ENCODE assay signal across 8 cellular contexts in the genomic region with DNA sequence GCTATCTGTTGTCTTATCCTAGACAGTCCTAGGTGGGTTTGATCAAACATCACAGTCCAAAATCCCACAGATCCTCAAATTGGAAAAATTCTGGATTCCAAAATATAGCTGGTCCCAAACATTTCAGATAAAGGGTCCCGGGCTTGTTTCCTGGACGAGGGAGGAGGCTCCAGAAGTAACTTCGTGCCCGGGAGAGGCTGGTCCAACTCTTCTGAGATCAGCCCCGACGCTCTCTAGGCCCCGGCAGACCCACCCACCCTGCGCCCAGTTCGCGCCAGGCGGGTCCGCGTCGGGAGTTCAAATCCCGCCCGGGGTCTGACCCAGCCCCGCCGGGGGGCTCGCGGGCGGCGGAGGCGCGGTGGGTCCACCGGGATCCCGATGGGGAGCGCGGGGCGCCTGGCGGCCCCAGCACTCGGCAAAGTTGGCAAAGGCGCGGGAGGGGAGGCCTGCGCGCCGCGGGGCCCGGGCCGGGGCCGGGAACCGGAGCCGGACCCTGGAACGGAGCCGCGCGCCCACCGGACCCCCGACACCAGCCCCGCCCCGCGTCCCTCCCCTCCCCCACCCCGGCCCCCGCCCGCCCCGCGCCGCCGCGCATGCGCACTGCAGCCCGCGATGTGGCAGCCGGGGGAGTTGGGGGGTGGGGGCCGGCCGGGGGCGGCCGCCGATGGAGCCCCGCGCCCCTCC. TPM values are rescaled to one million over a fixed set of nuclear protein-coding genes. Genes with fewer than 3 reads are reported as not detected.
A peak's percentile ranks its signal among the peaks of the same experiment; 100 is the strongest.
DNase-seq lines count a peak whose midpoint lies in the region; ATAC-seq lines count a peak whose summit lies in the region.

No MANE protein-coding gene starts in this region.

- no peaks in the 10 kb centered on the region for H3K27me3 ChIP-seq in mononuclear cell (ENCODE audit: insufficient read depth, low read length)
- no peaks in the 10 kb centered on the region for H3K27me3 ChIP-seq in subcutaneous abdominal adipose tissue (ENCODE audit: control insufficient read depth in 5 of 5, insufficient read depth in 4 of 5, low read length in 5 of 5)

- H3K9me3 ChIP-seq in mononuclear cell (ENCODE audit: low read depth, low read length) (no peaks in the 10 kb centered on the region), subcutaneous abdominal adipose tissue (ENCODE audit: control insufficient read depth in 5 of 5, low read length in 5 of 5) (no peaks in the 10 kb centered on the region)

- ATAC-seq in GM18502 (IDR thresholded peaks at IDR 0.05; ENCODE audit: poor library complexity, unreplicated experiment), result peak; percentile 40
- peak; percentile 39 for ATAC-seq in HG03045 (IDR thresholded peaks at IDR 0.05; ENCODE audit: unreplicated experiment)

- H3K4me1 ChIP-seq in mononuclear cell (ENCODE audit: insufficient read depth, low read length), result peaks cover 47% of the 10 kb centered on the region
- peaks cover 10 to 45% (median 43%) of the 10 kb centered on the region in 5 donors for H3K4me1 ChIP-seq in subcutaneous abdominal adipose tissue (ENCODE audit: control insufficient read depth in 5 of 5, insufficient read depth in 5 of 5, low read length in 5 of 5)

- peaks cover 0 to 6% (median 0%) of the 10 kb centered on the region in 5 donors for H3K36me3 ChIP-seq in subcutaneous abdominal adipose tissue (ENCODE audit: control insufficient read depth in 5 of 5, insufficient read depth in 5 of 5, low read length in 5 of 5)

- DNase-seq in A172 (ENCODE audit: low spot score) (peak; percentile 23), T-helper 9 cell (peak; percentile 31), ecto neural progenitor cell (ENCODE audit: low spot score) (peak; percentile 75), mesenteric fat pad (ENCODE audit: low spot score) (no peak)

- H3K27ac ChIP-seq in subcutaneous abdominal adipose tissue (ENCODE audit: low read depth, low read length), result peak overlapping the region; percentile 45

- peak overlapping the region; percentile 51 for H3K4me3 ChIP-seq in mononuclear cell (ENCODE audit: low read length)
- H3K4me3 ChIP-seq in subcutaneous abdominal adipose tissue (ENCODE audit: low read depth in 1 of 5, low read length in 5 of 5), result peak overlapping the region; percentile 62 to 84 (median 65)

- H3K9ac ChIP-seq in subcutaneous abdominal adipose tissue (ENCODE audit: low read length in 5 of 5), result peak overlapping the region; percentile 59 to 77 (median 67)

RNA-seq across cellular contexts. Expression of gene MIER2, which starts 0.5 kb away (rescaled TPM):
- 11.9 and 23.2 TPM in 2 replicates for total RNA-seq in A172 (2014; rRNA removed; shearing (Covaris generic))
- total RNA-seq in mononuclear cell (4.3 TPM), mesenteric fat pad (53.5 TPM)

RNA-seq across cellular contexts. Expression of gene PLPP2, which starts 52.9 kb away (rescaled TPM):
- 176 and 203 TPM in 2 replicates for total RNA-seq in A172 (2014; rRNA removed; shearing (Covaris generic))
- total RNA-seq in mononuclear cell (under 0.01 TPM), mesenteric fat pad (7.9 TPM)

Comparison
In these comparisons a context has a peak if more than half of its experiments do, and no peak if none do; other contexts are left out.
1. RNA of gene PLPP2, which starts 52.9 kb away (total RNA-seq): 176 to 203 TPM in A172; 7.9 TPM in mesenteric fat pad (single experiment) and under 0.01 TPM in mononuclear cell (single experiment); every median in the first group is over 10 times any median in the second.